ENCODE assay signal across 8 cellular contexts in genomic region chr3:30693470-30694120, GRCh38.
DNase-seq lines count a peak whose midpoint lies in the region; FAIRE-seq and TF ChIP-seq lines count a peak whose summit lies in the region.

No MANE protein-coding gene starts in this region.

- H3K9me3 ChIP-seq in HEK293 (ENCODE audit: control insufficient read depth, insufficient read depth, low read depth, low read length) (no peaks in the 10 kb centered on the region), Loucy (ENCODE audit: insufficient read depth, low read depth, low read length) (no peaks in the 10 kb centered on the region), SK-N-SH (no peaks in the 10 kb centered on the region)

- H3K9me2 ChIP-seq in Loucy (replicated peaks; ENCODE audit: low read depth, low read length) (no peaks in the 10 kb centered on the region), SK-N-SH (no peaks in the 10 kb centered on the region)

- DNase-seq in A172 (ENCODE audit: low spot score) (peak; percentile 70), GM12864 (ENCODE audit: low read depth) (peak; percentile 22), SK-N-SH (peak; percentile 55), bronchial epithelial cell (ENCODE audit: low read depth) (peak; percentile 68), islet precursor cell (peak; percentile 76)
- DNase-seq in stimulated activated CD8-positive, alpha-beta memory T cell treated with anti-CD3 and anti-CD28 coated beads, Interleukin-4, amount 100 ng/mL, for 4 hours (ENCODE audit: low read depth in 2 of 2, low spot score in 1 of 2): peak; percentile 11 to 18

- TF ChIP-seq CTCF in GM12864 (IDR thresholded peaks at IDR 0.05; ENCODE audit: low read depth, low read length, missing control alignments) (peak; percentile 76), HEK293 (tag by site-specific recombination; IDR thresholded peaks at IDR 0.05) (peak; percentile 39; the same call in 1 of the 2 replicates), Loucy (conservative IDR thresholded peaks at IDR 0.05; ENCODE audit: low read length) (peak; percentile 95), SK-N-SH (IDR thresholded peaks at IDR 0.05) (peak; percentile 89), bronchial epithelial cell (IDR thresholded peaks at IDR 0.05; ENCODE audit: insufficient read depth, low read length, severe bottlenecking) (peak; percentile 61)

- H3K79me2 ChIP-seq in Loucy (ENCODE audit: insufficient read depth, low read length) (no peaks in the 10 kb centered on the region), SK-N-SH (ENCODE audit: insufficient read depth) (peaks cover 10% of the 10 kb centered on the region)

- H3K9ac ChIP-seq in Loucy (ENCODE audit: low read depth, low read length, poor library complexity, severe bottlenecking): no peak overlapping the region
- no peak overlapping the region for H3K9ac ChIP-seq in SK-N-SH

- no peak overlapping the region for H3K4me3 ChIP-seq in GM12864 (ENCODE audit: low read depth, low read length)
- no peak overlapping the region for H3K4me3 ChIP-seq in HEK293 (ENCODE audit: low read depth, low read length)
- H3K4me3 ChIP-seq in Loucy (ENCODE audit: low read length, poor library complexity, severe bottlenecking): no peak overlapping the region
- no peak overlapping the region; a peak in 1 of 4 replicates for H3K4me3 ChIP-seq in SK-N-SH (ENCODE audit: low read depth in 2 of 2, low read length in 1 of 2)
- no peak overlapping the region for H3K4me3 ChIP-seq in bronchial epithelial cell (ENCODE audit: low read depth, low read length)

- 13% methylated on average over 2 of the region's 2 CpGs for WGBS in SK-N-SH (ENCODE audit: low lambda C conversion rate)

- H3K27me3 ChIP-seq in Loucy (ENCODE audit: insufficient read depth, low read length, poor library complexity, severe bottlenecking): no peaks in the 10 kb centered on the region
- H3K27me3 ChIP-seq in SK-N-SH (ENCODE audit: insufficient read depth): no peaks in the 10 kb centered on the region
- no peaks in the 10 kb centered on the region for H3K27me3 ChIP-seq in bronchial epithelial cell (ENCODE audit: control insufficient read depth, insufficient read depth, low read length)

- no peaks in the 10 kb centered on the region; the same call in 1 of the 2 replicates for H3F3A ChIP-seq in Loucy (ENCODE audit: low read depth)
- H3F3A ChIP-seq in SK-N-SH (replicated peaks; ENCODE audit: insufficient read depth): peaks cover 12% of the 10 kb centered on the region

- H3K27ac ChIP-seq in HEK293 (ENCODE audit: extremely low read depth, low read depth, low read length): no peak overlapping the region
- no peak overlapping the region; a peak in 1 of 4 replicates for H3K27ac ChIP-seq in SK-N-SH (ENCODE audit: low read depth in 2 of 2, low read length in 1 of 2)

- H3K4me1 ChIP-seq in HEK293 (ENCODE audit: control insufficient read depth, insufficient read depth, low read length) (peaks cover 4% of the 10 kb centered on the region; the same call in 1 of the 2 replicates), Loucy (ENCODE audit: insufficient read depth, low read length, poor library complexity, severe bottlenecking) (peaks cover 4% of the 10 kb centered on the region), SK-N-SH (ENCODE audit: control insufficient read depth in 1 of 2, insufficient read depth in 2 of 2, low read depth in 1 of 2, low read length in 1 of 2) (peaks cover 27 to 32% of the 10 kb centered on the region in 2 experiments)

- TF ChIP-seq EP300 in SK-N-SH (IDR thresholded peaks at IDR 0.05; ENCODE audit: borderline replicate concordance in 1 of 2, low read depth in 1 of 2, low read length in 1 of 2): no peak

- H3K36me3 ChIP-seq in HEK293 (ENCODE audit: control insufficient read depth in 2 of 2, insufficient read depth in 1 of 2, low read length in 2 of 2) (peaks cover 0 to 39% of the 10 kb centered on the region in 2 experiments; a peak in 1 of 3 replicates), Loucy (ENCODE audit: insufficient read depth, low read length) (peaks cover 70% of the 10 kb centered on the region), SK-N-SH (replicated peaks in 1 of 2; ENCODE audit: control insufficient read depth in 1 of 2, insufficient read depth in 2 of 2, low read length in 1 of 2) (peaks cover 32 to 68% of the 10 kb centered on the region in 2 experiments), bronchial epithelial cell (ENCODE audit: control insufficient read depth, insufficient read depth, low read length) (peaks cover 11% of the 10 kb centered on the region)

- no peak overlapping the region for H2AFZ ChIP-seq in Loucy (ENCODE audit: low read length)
- H2AFZ ChIP-seq in SK-N-SH (ENCODE audit: low read depth): no peak overlapping the region

- peak; percentile 100 for TF ChIP-seq RAD21 in SK-N-SH (IDR thresholded peaks at IDR 0.05; ENCODE audit: low read length)

- H3K4me2 ChIP-seq in Loucy (ENCODE audit: low read depth, low read length, poor library complexity, severe bottlenecking) (no peak overlapping the region), SK-N-SH (no peak overlapping the region)

- POLR2A ChIA-PET in HEK293 (lab: Yijun Ruan, JAX): no interaction called here
- POLR2A ChIA-PET in SK-N-SH (lab: Yijun Ruan, JAX): no interaction called here

- FAIRE-seq in bronchial epithelial cell (lab: Jason Lieb, UNC): no peak

- H4K20me1 ChIP-seq in Loucy (ENCODE audit: insufficient read depth, low read length, poor library complexity, severe bottlenecking): no peaks in the 10 kb centered on the region
- no peaks in the 10 kb centered on the region for H4K20me1 ChIP-seq in SK-N-SH (ENCODE audit: insufficient read depth)

- CTCF ChIA-PET in HEK293 (lab: Yijun Ruan, JAX): interaction anchor here (0.5 to 5.4 kb wide), 38 partner anchors 9 to 1076 kb away, joined by 3 to 28 read pairs (median 3); no protein-coding TSS in a partner anchor
- CTCF ChIA-PET in SK-N-SH (lab: Yijun Ruan, JAX): interaction anchor here (0.6 to 9.4 kb wide), 58 partner anchors 8 to 1549 kb away, joined by 3 to 117 read pairs (median 3); no protein-coding TSS in a partner anchor

TF ChIP-seq in HEK293, 187 proteins besides CTCF, POLR2A, EP300 and RAD21 (continues in another document):
- TF ChIP-seq AEBP2 (tag by site-specific recombination; IDR thresholded peaks at IDR 0.05; ENCODE audit: borderline replicate concordance) (no peak), ZNF140 (tag by site-specific recombination; IDR thresholded peaks at IDR 0.05) (no peak), ZNF362 (tag by site-specific recombination; IDR thresholded peaks at IDR 0.05) (no peak), ZSCAN30 (tag by site-specific recombination; IDR thresholded peaks at IDR 0.05) (0 out of 2 replicates have a peak, but pooled peaks have one; percentile 21), ZNF654 (tag by site-specific recombination; IDR thresholded peaks at IDR 0.05; ENCODE audit: low read depth) (peak; percentile 78)

TF ChIP-seq in SK-N-SH, 30 proteins besides CTCF, POLR2A, EP300 and RAD21:
- TF ChIP-seq RFX5 (IDR thresholded peaks at IDR 0.05; ENCODE audit: low read length) (peak; percentile 23; the same call in 1 of the 2 replicates), TCF12 (IDR thresholded peaks at IDR 0.05) (0 out of 2 replicates have a peak, but pooled peaks have one; percentile 13), NFIC (IDR thresholded peaks at IDR 0.05; ENCODE audit: borderline replicate concordance) (no peak), MAX (IDR thresholded peaks at IDR 0.05; ENCODE audit: low read depth) (0 out of 2 replicates have a peak, but pooled peaks have one; percentile 39), ELF1 (IDR thresholded peaks at IDR 0.05) (no peak), SMC3 (IDR thresholded peaks at IDR 0.05; ENCODE audit: low read depth, low read length) (peak; percentile 96), RCOR1 (IDR thresholded peaks at IDR 0.05; ENCODE audit: low read length) (0 out of 2 replicates have a peak, but pooled peaks have one; percentile 23)

Comparison
In these comparisons a context has a peak if more than half of its experiments do, and no peak if none do; other contexts are left out.
1. DNase-seq: peak in every context shown above with its lines; median percentile 76 in islet precursor cell; 70 in A172; 68 in bronchial epithelial cell; 55 in SK-N-SH; 22 in GM12864; 14 in stimulated activated CD8-positive, alpha-beta memory T cell treated with anti-CD3 and anti-CD28 coated beads, Interleukin-4, amount 100 ng/mL, for 4 hours.
2. CTCF ChIP-seq: peak in every context shown above with its lines; median percentile 95 in Loucy; 89 in SK-N-SH; 76 in GM12864; 61 in bronchial epithelial cell; 39 in HEK293.